18 cellular contexts compared by ENCODE assay signal in the genomic region with DNA sequence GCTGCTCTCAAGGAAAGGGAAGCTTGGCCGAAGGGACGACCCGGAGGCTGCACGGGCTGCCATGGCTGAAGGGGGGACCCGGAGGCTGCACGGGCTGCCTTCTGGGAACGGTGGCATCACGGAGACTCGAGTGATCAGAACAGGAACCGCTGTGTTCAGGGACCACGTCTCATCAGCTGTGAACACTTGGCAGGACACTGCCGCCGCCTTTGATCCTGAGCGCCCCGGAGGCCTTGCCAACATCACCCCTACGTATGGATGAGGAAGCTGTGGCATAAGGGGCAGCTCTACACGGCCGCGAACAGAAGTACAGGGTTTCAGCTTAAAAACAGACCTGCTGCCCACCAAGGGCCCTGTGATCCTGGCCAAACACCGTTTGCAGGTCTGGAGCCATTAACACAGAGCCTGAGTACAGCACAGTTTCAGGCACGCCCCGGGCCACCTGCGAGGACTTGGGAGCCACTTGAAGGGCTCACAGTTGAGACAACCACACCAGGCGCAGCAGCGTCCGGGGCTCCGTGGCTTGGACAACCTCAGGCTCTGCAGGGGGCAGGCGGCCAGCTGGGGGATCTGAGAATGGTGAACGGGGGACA. TPM values are rescaled to one million over a fixed set of nuclear protein-coding genes. Genes with fewer than 3 reads are reported as not detected.
A peak's percentile ranks its signal among the peaks of the same experiment; 100 is the strongest.
DNase-seq lines count a peak whose midpoint lies in the region; ATAC-seq and TF ChIP-seq lines count a peak whose summit lies in the region.
"Had no signal": no experiment of that assay in that cellular context is flagged by ENCODE, and none has a peak within 500 bp of the region (broad histone marks: within the 10 kb centered on the region; RNA-seq: fewer than 3 reads in every experiment).

No MANE protein-coding gene starts in this region.

- peaks cover 25 to 28% (median 28%) of the 10 kb centered on the region in 3 donors for H3K27me3 Mint-ChIP-seq in CD14-positive monocyte (ENCODE audit: low read depth in 3 of 3)
- peaks cover 0 to 7% of the 10 kb centered on the region in 2 donors for H3K27me3 Mint-ChIP-seq in natural killer cell treated with Interleukin-12 subunit alpha and Interleukin-12 subunit beta and Interleukin-15 and Interleukin-18, amount 100 ng/mL, for 72 hours
- H3K27me3 Mint-ChIP-seq: activated naive CD8-positive, alpha-beta T cell treated with anti-CD3 and anti-CD28 coated beads for 36 hours; B cell; progenitor cell of endocrine pancreas had no signal

- peaks cover 0 to 3% (median 0%) of the 10 kb centered on the region in 7 donors for H3K9me3 Mint-ChIP-seq in CD14-positive monocyte
- no peaks in the 10 kb centered on the region for H3K9me3 Mint-ChIP-seq in natural killer cell treated with Interleukin-12 subunit alpha and Interleukin-12 subunit beta and Interleukin-15 and Interleukin-18, amount 100 ng/mL, for 72 hours
- H3K9me3 Mint-ChIP-seq: activated naive CD8-positive, alpha-beta T cell treated with anti-CD3 and anti-CD28 coated beads for 36 hours had no signal

- H3K27ac ChIP-seq in DOHH2 (ENCODE audit: low read depth, low read length) (peak overlapping the region; percentile 97; the same call in 1 of the 2 replicates), SU-DHL-6 (ENCODE audit: low read depth, low read length) (peak overlapping the region; percentile 97; the same call in 1 of the 2 replicates), Karpas-422 (ENCODE audit: low read length) (no peak overlapping the region)
- H3K27ac ChIP-seq: SJCRH30 had no signal

- peaks cover 47% of the 10 kb centered on the region for H3F3A ChIP-seq in DOHH2 (ENCODE audit: control insufficient read depth, insufficient read depth)
- H3F3A ChIP-seq in SU-DHL-6 (ENCODE audit: insufficient read depth) = peaks cover 46% of the 10 kb centered on the region

- no peak for ATAC-seq in natural killer cell treated with Interleukin-12 subunit alpha and Interleukin-12 subunit beta and Interleukin-15 and Interleukin-18, amount 100 ng/mL, for 72 hours
- ATAC-seq in GM21576 (IDR thresholded peaks at IDR 0.05; ENCODE audit: unreplicated experiment) (no peak), GM18517 (IDR thresholded peaks at IDR 0.05; ENCODE audit: unreplicated experiment) (no peak)

- TF ChIP-seq CTCF in CD14-positive monocyte (IDR thresholded peaks at IDR 0.05) (no peak), DOHH2 (IDR thresholded peaks at IDR 0.05; ENCODE audit: low read depth, low read length, poor library complexity, severe bottlenecking) (no peak), SU-DHL-6 (IDR thresholded peaks at IDR 0.05; ENCODE audit: insufficient read depth, low read length, poor library complexity, severe bottlenecking) (no peak)

- peaks cover 10% of the 10 kb centered on the region for H3K79me2 ChIP-seq in DOHH2 (ENCODE audit: control insufficient read depth, low read length)
- H3K79me2 ChIP-seq in SU-DHL-6 (ENCODE audit: insufficient read depth, low read length) = no peaks in the 10 kb centered on the region; the same call in 1 of the 2 replicates
- no peaks in the 10 kb centered on the region for H3K79me2 ChIP-seq in Karpas-422 (ENCODE audit: low read length)

- no peaks in the 10 kb centered on the region for H4K20me1 ChIP-seq in DOHH2 (ENCODE audit: control insufficient read depth, insufficient read depth, low read depth, low read length)
- H4K20me1 ChIP-seq in SU-DHL-6 (ENCODE audit: low read depth, low read length) = no peaks in the 10 kb centered on the region
- H4K20me1 ChIP-seq in Karpas-422 (ENCODE audit: insufficient read depth, low read depth, low read length) = no peaks in the 10 kb centered on the region

- H3K9ac ChIP-seq in SU-DHL-6 (ENCODE audit: low read length) (no peak overlapping the region), Karpas-422 (ENCODE audit: low read length) (no peak overlapping the region)

- H3K9me2 ChIP-seq in DOHH2 (replicated peaks; ENCODE audit: control insufficient read depth, low read length) (no peaks in the 10 kb centered on the region), SU-DHL-6 (replicated peaks; ENCODE audit: insufficient read depth, low read length) (no peaks in the 10 kb centered on the region), Karpas-422 (replicated peaks; ENCODE audit: insufficient read depth, low read length) (no peaks in the 10 kb centered on the region)

- peak overlapping the region in 2 of 7 donors; percentile 37 to 42 for H3K27ac Mint-ChIP-seq in CD14-positive monocyte
- H3K27ac Mint-ChIP-seq in natural killer cell treated with Interleukin-12 subunit alpha and Interleukin-12 subunit beta and Interleukin-15 and Interleukin-18, amount 100 ng/mL, for 72 hours = no peak overlapping the region
- H3K27ac Mint-ChIP-seq: activated naive CD8-positive, alpha-beta T cell treated with anti-CD3 and anti-CD28 coated beads for 36 hours; B cell; progenitor cell of endocrine pancreas had no signal

- no peak overlapping the region for H3K4me2 ChIP-seq in DOHH2 (ENCODE audit: low read length)
- H3K4me2 ChIP-seq in SU-DHL-6 (ENCODE audit: low read depth, low read length, poor library complexity, severe bottlenecking) = no peak overlapping the region
- no peak overlapping the region for H3K4me2 ChIP-seq in Karpas-422 (ENCODE audit: low read depth, low read length, poor library complexity, severe bottlenecking)

- H3K4me3 ChIP-seq in DOHH2 (ENCODE audit: low read length) = no peak overlapping the region
- no peak overlapping the region for H3K4me3 ChIP-seq in SU-DHL-6 (ENCODE audit: insufficient read depth, low read length, poor library complexity, severe bottlenecking)
- no peak overlapping the region for H3K4me3 ChIP-seq in Karpas-422 (ENCODE audit: low read length)
- H3K4me3 ChIP-seq: SJCRH30 had no signal

- H3K4me3 Mint-ChIP-seq in CD14-positive monocyte = no peak overlapping the region
- no peak overlapping the region for H3K4me3 Mint-ChIP-seq in natural killer cell treated with Interleukin-12 subunit alpha and Interleukin-12 subunit beta and Interleukin-15 and Interleukin-18, amount 100 ng/mL, for 72 hours
- H3K4me3 Mint-ChIP-seq: activated naive CD8-positive, alpha-beta T cell treated with anti-CD3 and anti-CD28 coated beads for 36 hours; B cell had no signal

- H3K36me3 ChIP-seq in DOHH2 (ENCODE audit: control insufficient read depth, low read length) (peaks cover 89% of the 10 kb centered on the region), SU-DHL-6 (ENCODE audit: low read length) (peaks cover 16% of the 10 kb centered on the region; the same call in 1 of the 2 replicates), Karpas-422 (ENCODE audit: insufficient read depth, low read length) (peaks cover 3% of the 10 kb centered on the region; the same call in 1 of the 2 replicates)

- DNase-seq in CD14-positive monocyte (ENCODE audit: low spot score) (peak; percentile 41), NCI-H524 treated with DMSO at 0.1 percent for 48 hours (lab: John Stamatoyannopoulos, UW) (no peak), Karpas-422 (no peak)
- peak; percentile 55 for DNase-seq in natural killer cell treated with Interleukin-12 subunit alpha and Interleukin-12 subunit beta and Interleukin-15 and Interleukin-18, amount 100 ng/mL, for 72 hours (ENCODE audit: low spot score)
- DNase-seq: activated CD4-positive, alpha-beta T cell treated with anti-CD3 and anti-CD28 coated beads for 1 hour; activated naive CD8-positive, alpha-beta T cell treated with anti-CD3 and anti-CD28 coated beads for 36 hours; erythroblast; KBM-7; NCI-H446; SJCRH30; trophoblast cell had no signal

- H3K9me3 ChIP-seq in DOHH2 (ENCODE audit: control insufficient read depth, insufficient read depth, low read length) (no peaks in the 10 kb centered on the region), SU-DHL-6 (ENCODE audit: insufficient read depth, low read length) (no peaks in the 10 kb centered on the region), Karpas-422 (ENCODE audit: low read length) (no peaks in the 10 kb centered on the region)
- H3K9me3 ChIP-seq: SJCRH30 had no signal

- H2AFZ ChIP-seq in SU-DHL-6 (ENCODE audit: low read depth, low read length, severe bottlenecking) = no peak overlapping the region
- H2AFZ ChIP-seq in Karpas-422 (ENCODE audit: low read length) = no peak overlapping the region

- H3K36me3 Mint-ChIP-seq in CD14-positive monocyte = peaks cover 56 to 68% of the 10 kb centered on the region in 2 donors
- peaks cover 17% of the 10 kb centered on the region for H3K36me3 Mint-ChIP-seq in natural killer cell treated with Interleukin-12 subunit alpha and Interleukin-12 subunit beta and Interleukin-15 and Interleukin-18, amount 100 ng/mL, for 72 hours

- intact Hi-C loops in CD14-positive monocyte (cut with micrococcal nuclease) = no loop called here

- H3K27me3 ChIP-seq in DOHH2 (ENCODE audit: control insufficient read depth, low read length) (no peaks in the 10 kb centered on the region), SU-DHL-6 (ENCODE audit: low read length) (no peaks in the 10 kb centered on the region), Karpas-422 (ENCODE audit: low read length) (no peaks in the 10 kb centered on the region)
- H3K27me3 ChIP-seq: SJCRH30 had no signal

- peaks cover 24% of the 10 kb centered on the region for H3K4me1 Mint-ChIP-seq in CD14-positive monocyte
- peaks cover 28 to 35% of the 10 kb centered on the region in 2 donors for H3K4me1 Mint-ChIP-seq in natural killer cell treated with Interleukin-12 subunit alpha and Interleukin-12 subunit beta and Interleukin-15 and Interleukin-18, amount 100 ng/mL, for 72 hours (ENCODE audit: low read depth in 2 of 2)

- H3K4me1 ChIP-seq in DOHH2 (ENCODE audit: control insufficient read depth, low read length) (peaks cover 65% of the 10 kb centered on the region), Karpas-422 (ENCODE audit: low read length) (peaks cover 32% of the 10 kb centered on the region)

RNA-seq across cellular contexts. Expression of gene TERT, which starts 23.9 kb away (rescaled TPM):
- not detected for polyA plus RNA-seq in CD14-positive monocyte
- 1 to 10 TPM in 1 of 2 donors, not detected in 1; 1.3 TPM for total RNA-seq in natural killer cell treated with Interleukin-12 subunit alpha and Interleukin-12 subunit beta and Interleukin-15 and Interleukin-18, amount 100 ng/mL, for 72 hours
- 2.2 and 3.3 TPM in 2 replicates for total RNA-seq in Karpas-422 (2014; rRNA removed; shearing (Covaris generic); ENCODE audit: low replicate concordance)
- total RNA-seq: dermis microvascular lymphatic vessel endothelial cell, SJCRH30 had no signal

RNA-seq across cellular contexts. Expression of gene CLPTM1L, which starts 26.1 kb away (rescaled TPM):
- 10 to 100 TPM; 14.1 to 35.0 TPM for polyA plus RNA-seq in CD14-positive monocyte
- total RNA-seq in natural killer cell treated with Interleukin-12 subunit alpha and Interleukin-12 subunit beta and Interleukin-15 and Interleukin-18, amount 100 ng/mL, for 72 hours = 100 to 1,000 TPM; 112 to 178 TPM
- total RNA-seq in Karpas-422 (2014; rRNA removed; shearing (Covaris generic); ENCODE audit: low replicate concordance) = 141 and 164 TPM in 2 replicates

Comparison
In these comparisons a context has a peak if more than half of its experiments do, and no peak if none do; other contexts are left out.
1. DNase-seq: peak in CD14-positive monocyte (single experiment) and natural killer cell treated with Interleukin-12 subunit alpha and Interleukin-12 subunit beta and Interleukin-15 and Interleukin-18, amount 100 ng/mL, for 72 hours (single experiment); none in NCI-H524 treated with DMSO at 0.1 percent for 48 hours (single experiment) and Karpas-422 (single experiment).